In genomic region chr16:87131061-87131995, GRCh38 we compare ENCODE assay signal across 23 cellular contexts.
"Had no signal": no experiment of that assay in that cellular context is flagged by ENCODE, and none has a peak within 500 bp of the region (broad histone marks: within the 10 kb centered on the region; RNA-seq: fewer than 3 reads in every experiment).

No MANE protein-coding gene starts in this region.

- ATAC-seq: activated CD4-positive, CD25-positive, alpha-beta regulatory T cell treated with anti-CD3 and anti-CD28 coated beads, Interleukin-2, amount 50 U/mL, for 24 hours; activated CD8-positive, alpha-beta memory T cell treated with anti-CD3 and anti-CD28 coated beads, Interleukin-2, amount 10 ng/mL, durations not matched to agents 7 days and 5 days; gastrocnemius medialis; natural killer cell treated with Interleukin-12 subunit alpha and Interleukin-12 subunit beta and Interleukin-15 and Interleukin-18, amount 100 ng/mL, for 72 hours had no signal

- H3K4me1 ChIP-seq: gastrocnemius medialis, thyroid gland had no signal

- H3K4me3 ChIP-seq: esophagus squamous epithelium, gastrocnemius medialis, left ventricle myocardium inferior, thyroid gland had no signal

- H3K36me3 ChIP-seq: esophagus squamous epithelium, gastrocnemius medialis, left ventricle myocardium inferior, thyroid gland had no signal

- H3K9me3 ChIP-seq: esophagus squamous epithelium, gastrocnemius medialis, thyroid gland had no signal

- H3K27ac ChIP-seq: esophagus squamous epithelium, gastrocnemius medialis, left ventricle myocardium inferior, thyroid gland, VCaP had no signal

- H3K27me3 ChIP-seq: thyroid gland had no signal

- DNase-seq: activated CD4-positive, alpha-beta memory T cell treated with anti-CD3 and anti-CD28 coated beads, Interleukin-2, amount 10 ng/mL, durations not matched to agents 7 days and 5 days; activated CD4-positive, alpha-beta T cell treated with anti-CD3 and anti-CD28 coated beads, Interleukin-2, amount 10 ng/mL, durations not matched to agents 24 days and 14 days; activated CD8-positive, alpha-beta memory T cell treated with anti-CD3 and anti-CD28 coated beads, Interleukin-2, amount 10 ng/mL, durations not matched to agents 7 days and 5 days; activated effector memory CD4-positive, alpha-beta T cell treated with anti-CD3 and anti-CD28 coated beads, Interleukin-2, amount 50 U/mL, for 16 hours; activated naive CD4-positive, alpha-beta T cell treated with anti-CD3 and anti-CD28 coated beads, Interleukin-2, amount 10 ng/mL, durations not matched to agents 7 days and 5 days; activated T-cell treated with anti-CD3 and anti-CD28 coated beads for 4 hours; amygdala; cerebellar nuclear complex; cortex of kidney; endodermal cell; esophagus squamous epithelium; gastrocnemius medialis; hippocampal formation; kidney glomerular epithelial cell; left ventricle myocardium inferior; midbrain; occipital lobe; stimulated activated CD4-positive, alpha-beta T cell treated with anti-CD3 and anti-CD28 coated beads, Interleukin-4, amount 100 ng/mL, for 4 hours; substantia nigra; thyroid gland had no signal
